1 cellular context compared by ENCODE assay signal in the genomic region with DNA sequence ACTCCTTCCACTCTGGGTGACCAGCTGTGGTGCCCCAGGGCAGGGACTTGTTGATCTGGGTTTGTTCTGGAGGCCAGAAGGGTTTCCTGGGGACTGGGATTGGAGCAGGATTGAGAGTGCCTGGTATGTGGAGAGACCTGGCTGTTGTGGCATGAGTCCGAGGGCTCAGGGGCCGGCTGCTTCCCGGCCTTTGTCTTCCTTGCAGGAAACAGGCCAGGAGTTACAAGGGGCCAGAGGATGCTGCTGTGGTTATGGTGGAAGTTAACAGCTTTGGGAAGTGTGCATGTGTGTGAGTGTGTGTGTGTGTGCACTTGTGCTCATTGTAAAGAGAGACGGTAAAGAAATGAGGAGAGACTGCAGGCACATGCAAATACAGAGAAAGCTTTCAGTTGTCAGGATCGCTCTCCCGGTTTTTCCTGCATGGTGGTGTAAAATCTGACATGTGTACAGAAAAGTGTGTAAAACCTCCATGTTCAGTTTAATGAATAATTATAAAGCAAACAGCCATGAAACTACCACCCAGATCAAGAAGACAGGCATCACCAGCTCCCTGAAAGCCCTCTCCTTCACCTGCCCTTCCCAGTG.
TF ChIP-seq lines count a peak whose summit lies in the region.

No MANE protein-coding gene starts in this region.

TF ChIP-seq in HEK293, 187 proteins besides CTCF, POLR2A, EP300 and RAD21 (continued from another document):
- TF ChIP-seq, protein P1, sequence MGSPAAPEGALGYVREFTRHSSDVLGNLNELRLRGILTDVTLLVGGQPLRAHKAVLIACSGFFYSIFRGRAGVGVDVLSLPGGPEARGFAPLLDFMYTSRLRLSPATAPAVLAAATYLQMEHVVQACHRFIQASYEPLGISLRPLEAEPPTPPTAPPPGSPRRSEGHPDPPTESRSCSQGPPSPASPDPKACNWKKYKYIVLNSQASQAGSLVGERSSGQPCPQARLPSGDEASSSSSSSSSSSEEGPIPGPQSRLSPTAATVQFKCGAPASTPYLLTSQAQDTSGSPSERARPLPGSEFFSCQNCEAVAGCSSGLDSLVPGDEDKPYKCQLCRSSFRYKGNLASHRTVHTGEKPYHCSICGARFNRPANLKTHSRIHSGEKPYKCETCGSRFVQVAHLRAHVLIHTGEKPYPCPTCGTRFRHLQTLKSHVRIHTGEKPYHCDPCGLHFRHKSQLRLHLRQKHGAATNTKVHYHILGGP (tag by site-specific recombination; IDR thresholded peaks at IDR 0.05): 0 out of 2 replicates have a peak, but pooled peaks have one; percentile 4
- TF ChIP-seq ZNF184 (tag by site-specific recombination; IDR thresholded peaks at IDR 0.05) (no peak), ZNF133 (tag by site-specific recombination; IDR thresholded peaks at IDR 0.05) (no peak), ZNF596 (tag by site-specific recombination; IDR thresholded peaks at IDR 0.05) (no peak), ZBTB48 (tag by site-specific recombination; IDR thresholded peaks at IDR 0.05) (0 out of 2 replicates have a peak, but pooled peaks have one; percentile 30), OVOL3 (tag by site-specific recombination; IDR thresholded peaks at IDR 0.05) (no peak), ZFP69B (tag by site-specific recombination; IDR thresholded peaks at IDR 0.05) (no peak)
- TF ChIP-seq, protein P2, sequence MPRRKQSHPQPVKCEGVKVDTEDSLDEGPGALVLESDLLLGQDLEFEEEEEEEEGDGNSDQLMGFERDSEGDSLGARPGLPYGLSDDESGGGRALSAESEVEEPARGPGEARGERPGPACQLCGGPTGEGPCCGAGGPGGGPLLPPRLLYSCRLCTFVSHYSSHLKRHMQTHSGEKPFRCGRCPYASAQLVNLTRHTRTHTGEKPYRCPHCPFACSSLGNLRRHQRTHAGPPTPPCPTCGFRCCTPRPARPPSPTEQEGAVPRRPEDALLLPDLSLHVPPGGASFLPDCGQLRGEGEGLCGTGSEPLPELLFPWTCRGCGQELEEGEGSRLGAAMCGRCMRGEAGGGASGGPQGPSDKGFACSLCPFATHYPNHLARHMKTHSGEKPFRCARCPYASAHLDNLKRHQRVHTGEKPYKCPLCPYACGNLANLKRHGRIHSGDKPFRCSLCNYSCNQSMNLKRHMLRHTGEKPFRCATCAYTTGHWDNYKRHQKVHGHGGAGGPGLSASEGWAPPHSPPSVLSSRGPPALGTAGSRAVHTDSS (tag by site-specific recombination; IDR thresholded peaks at IDR 0.05): no peak
